ENCODE assay signal across 15 cellular contexts in genomic region chr9:112115955-112116354, GRCh38.
"Had no signal": no experiment of that assay in that cellular context is flagged by ENCODE, and none has a peak within 500 bp of the region (broad histone marks: within the 10 kb centered on the region; RNA-seq: fewer than 3 reads in every experiment).

No MANE protein-coding gene starts in this region.

- ATAC-seq: activated naive CD8-positive, alpha-beta T cell treated with anti-CD3 and anti-CD28 coated beads, Interleukin-2, amount 50 U/mL, for 24 hours; heart right ventricle; left ventricle myocardium superior had no signal

- H3K27ac ChIP-seq: ascending aorta, heart right ventricle, neutrophil, skin epidermis, uterus, WERI-Rb-1 had no signal

- H3K27ac Mint-ChIP-seq: activated naive CD8-positive, alpha-beta T cell treated with anti-CD3 and anti-CD28 coated beads, Interleukin-2, amount 50 U/mL, for 24 hours had no signal

- DNase-seq: activated CD4-positive, alpha-beta T cell treated with anti-CD3 and anti-CD28 coated beads for 4 hours; activated CD8-positive, alpha-beta memory T cell treated with anti-CD3 and anti-CD28 coated beads for 24 hours; activated naive CD4-positive, alpha-beta T cell treated with Interleukin-2 at 50 U/mL for 16 hours; activated naive CD8-positive, alpha-beta T cell treated with anti-CD3 and anti-CD28 coated beads, Interleukin-2, amount 50 U/mL, for 24 hours; foreskin melanocyte; heart right ventricle; kidney; left ventricle myocardium superior; mesendoderm; stimulated activated CD4-positive, alpha-beta T cell treated with anti-CD3 and anti-CD28 coated beads, Interleukin-4, amount 100 ng/mL, for 4 hours; uterus; WERI-Rb-1 had no signal

- H3K4me3 Mint-ChIP-seq: activated naive CD8-positive, alpha-beta T cell treated with anti-CD3 and anti-CD28 coated beads, Interleukin-2, amount 50 U/mL, for 24 hours had no signal

- H3K36me3 ChIP-seq: uterus had no signal

- H3K9me3 ChIP-seq: ascending aorta, heart right ventricle, neutrophil, uterus had no signal

- H3K4me1 ChIP-seq: ascending aorta, heart right ventricle, uterus had no signal

- H3K27me3 Mint-ChIP-seq: activated naive CD8-positive, alpha-beta T cell treated with anti-CD3 and anti-CD28 coated beads, Interleukin-2, amount 50 U/mL, for 24 hours had no signal

- H3K27me3 ChIP-seq: ascending aorta, heart right ventricle, neutrophil, uterus had no signal

- H3K9me3 Mint-ChIP-seq: activated naive CD8-positive, alpha-beta T cell treated with anti-CD3 and anti-CD28 coated beads, Interleukin-2, amount 50 U/mL, for 24 hours had no signal

- H3K4me3 ChIP-seq: ascending aorta, heart right ventricle, skin epidermis, uterus had no signal
